19 cellular contexts compared by ENCODE assay signal in the genomic region with DNA sequence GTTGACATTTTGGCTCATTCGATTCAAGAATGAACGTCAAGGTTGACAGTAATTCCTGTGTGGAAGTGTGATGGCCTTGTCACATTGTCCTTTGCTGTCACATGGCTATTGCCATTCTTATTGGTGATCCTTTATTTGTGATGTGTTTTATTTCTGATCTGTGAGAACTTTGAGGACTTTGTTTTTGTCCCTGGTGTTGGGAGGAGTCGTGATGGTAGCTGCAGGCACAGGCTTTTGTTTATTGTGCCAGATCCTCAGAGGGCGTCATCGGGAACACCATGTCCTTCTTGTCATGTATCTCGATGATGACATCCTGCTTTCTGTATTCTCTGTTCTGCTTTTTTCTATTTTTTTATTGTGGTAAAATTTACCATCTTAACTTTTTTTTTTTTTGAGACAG. TPM values are rescaled to one million over a fixed set of nuclear protein-coding genes. Genes with fewer than 3 reads are reported as not detected.
DNase-seq lines count a peak whose midpoint lies in the region; ATAC-seq and TF ChIP-seq lines count a peak whose summit lies in the region.
"Had no signal": no experiment of that assay in that cellular context is flagged by ENCODE, and none has a peak within 500 bp of the region (broad histone marks: within the 10 kb centered on the region; RNA-seq: fewer than 3 reads in every experiment).

No MANE protein-coding gene starts in this region.

- H3K9me3 ChIP-seq in esophagus squamous epithelium (no peaks in the 10 kb centered on the region), suprapubic skin (no peaks in the 10 kb centered on the region), smooth muscle cell (replicated peaks; ENCODE audit: low read depth) (no peaks in the 10 kb centered on the region)
- H3K9me3 ChIP-seq: body of pancreas, neutrophil, uterus had no signal

- no peak overlapping the region for H2AFZ ChIP-seq in smooth muscle cell (ENCODE audit: low read depth)

- ATAC-seq in memory B cell (ENCODE audit: low read depth) (peak; percentile 32), HG03342 (IDR thresholded peaks at IDR 0.05; ENCODE audit: unreplicated experiment) (no peak)
- ATAC-seq: body of pancreas had no signal

- no peaks in the 10 kb centered on the region for H3K79me2 ChIP-seq in smooth muscle cell (ENCODE audit: low read depth)

- no peaks in the 10 kb centered on the region for H3K9me3 Mint-ChIP-seq in memory B cell
- H3K9me3 Mint-ChIP-seq in HFFc6: no peaks in the 10 kb centered on the region
- H3K9me3 Mint-ChIP-seq: T-helper 2 cell treated with Interferon-gamma antibody and Interleukin-4, amounts not matched to agents 5 μg/mL and 100 μg/mL, for 36 hours had no signal

- no peak for TF ChIP-seq EP300 in suprapubic skin (IDR thresholded peaks at IDR 0.05)

- H3K4me1 ChIP-seq in esophagus squamous epithelium: peaks cover 0 to 5% (median 4%) of the 10 kb centered on the region in 3 donors
- peaks cover 40% of the 10 kb centered on the region for H3K4me1 ChIP-seq in suprapubic skin
- H3K4me1 ChIP-seq in smooth muscle cell (ENCODE audit: low read depth): peaks cover 2% of the 10 kb centered on the region
- H3K4me1 ChIP-seq: uterus had no signal

- H3K36me3 ChIP-seq in esophagus squamous epithelium (peaks cover 23 to 91% (median 28%) of the 10 kb centered on the region in 3 donors), suprapubic skin (peaks cover 56% of the 10 kb centered on the region), smooth muscle cell (ENCODE audit: low read depth) (no peaks in the 10 kb centered on the region)
- H3K36me3 ChIP-seq: uterus had no signal

- no peak overlapping the region for H3K9ac ChIP-seq in smooth muscle cell (ENCODE audit: low read depth)

- intact Hi-C loops in esophagus squamous epithelium (cut with DNase I): no loop called here

- no peaks in the 10 kb centered on the region for H4K20me1 ChIP-seq in smooth muscle cell (ENCODE audit: low read depth)

- no peak for TF ChIP-seq POLR2A in esophagus squamous epithelium (IDR thresholded peaks at IDR 0.05)
- no peak for TF ChIP-seq POLR2A in suprapubic skin (IDR thresholded peaks at IDR 0.05)

- H3K4me2 ChIP-seq in smooth muscle cell: no peak overlapping the region

- H3K4me3 Mint-ChIP-seq in memory B cell: no peak overlapping the region
- H3K4me3 Mint-ChIP-seq in HFFc6: no peak overlapping the region
- H3K4me3 Mint-ChIP-seq: T-helper 2 cell treated with Interferon-gamma antibody and Interleukin-4, amounts not matched to agents 5 μg/mL and 100 μg/mL, for 36 hours had no signal

- no peaks in the 10 kb centered on the region for H3F3A ChIP-seq in smooth muscle cell (ENCODE audit: low read depth)

- WGBS in esophagus squamous epithelium, 2 donors: 67 to 73% methylated on average over 6 of the region's 6 CpGs
- WGBS in suprapubic skin: 63% methylated on average over 6 of the region's 6 CpGs
- WGBS in smooth muscle cell (ENCODE audit: low lambda C conversion rate): 94% methylated on average over 6 of the region's 6 CpGs

- H3K4me1 Mint-ChIP-seq in memory B cell (peaks cover 11% of the 10 kb centered on the region), HFFc6 (ENCODE audit: low read depth) (peaks cover 4% of the 10 kb centered on the region)

- TF ChIP-seq CTCF in esophagus squamous epithelium (IDR thresholded peaks at IDR 0.05) (no peak), suprapubic skin (IDR thresholded peaks at IDR 0.05) (no peak), smooth muscle cell (IDR thresholded peaks at IDR 0.05; ENCODE audit: borderline replicate concordance, insufficient read depth, poor library complexity, severe bottlenecking) (no peak), HFFc6 (IDR thresholded peaks at IDR 0.05) (no peak)

- peak overlapping the region in 3 of 4 donors; percentile 58 to 68 (median 61) for H3K27ac ChIP-seq in esophagus squamous epithelium
- H3K27ac ChIP-seq in suprapubic skin: peak overlapping the region; percentile 93
- H3K27ac ChIP-seq in smooth muscle cell (ENCODE audit: low read depth): no peak overlapping the region
- H3K27ac ChIP-seq: neutrophil, uterus had no signal

- no peak overlapping the region for H3K4me3 ChIP-seq in esophagus squamous epithelium
- H3K4me3 ChIP-seq in suprapubic skin: no peak overlapping the region
- H3K4me3 ChIP-seq in smooth muscle cell: no peak overlapping the region
- H3K4me3 ChIP-seq: body of pancreas, uterus had no signal

- DNase-seq in MV-4-11 (lab: John Stamatoyannopoulos, UW) (peak; percentile 85), esophagus squamous epithelium (lab: John Stamatoyannopoulos, UW) (no peak), memory B cell (ENCODE audit: low spot score in 2 of 2) (no peak), suprapubic skin (ENCODE audit: low spot score in 2 of 2) (no peak), smooth muscle cell (lab: John Stamatoyannopoulos, UW; ENCODE audit: unreplicated experiment) (no peak), HFFc6 (no peak), UCSD-AML1 (lab: John Stamatoyannopoulos, UW; ENCODE audit: unreplicated experiment) (no peak)
- DNase-seq: activated CD4-positive, alpha-beta T cell treated with anti-CD3 and anti-CD28 coated beads, Interleukin-2, amount 50 U/mL, for 4 hours; activated effector memory CD4-positive, alpha-beta T cell treated with Interleukin-2 at 50 U/mL for 16 hours; kidney glomerular epithelial cell; NCI-H1694; NCI-H524; RPMI8226; uterus had no signal

- H3K36me3 Mint-ChIP-seq in memory B cell (peaks cover 33% of the 10 kb centered on the region), HFFc6 (ENCODE audit: low read depth) (no peaks in the 10 kb centered on the region)

- no peaks in the 10 kb centered on the region for H3K27me3 Mint-ChIP-seq in memory B cell
- H3K27me3 Mint-ChIP-seq in HFFc6 (ENCODE audit: insufficient read depth): peaks cover 3% of the 10 kb centered on the region

- peak overlapping the region; percentile 66 for H3K27ac Mint-ChIP-seq in memory B cell
- no peak overlapping the region for H3K27ac Mint-ChIP-seq in HFFc6
- H3K27ac Mint-ChIP-seq: T-helper 2 cell treated with Interferon-gamma antibody and Interleukin-4, amounts not matched to agents 5 μg/mL and 100 μg/mL, for 36 hours had no signal

- H3K27me3 ChIP-seq in esophagus squamous epithelium: no peaks in the 10 kb centered on the region
- H3K27me3 ChIP-seq in suprapubic skin: no peaks in the 10 kb centered on the region
- no peaks in the 10 kb centered on the region for H3K27me3 ChIP-seq in smooth muscle cell (ENCODE audit: low read depth)
- H3K27me3 ChIP-seq: body of pancreas, neutrophil, uterus had no signal

RNA-seq across cellular contexts. Expression of gene PICK1, which starts 5.6 kb away (rescaled TPM):
- total RNA-seq in esophagus squamous epithelium (10 to 100 TPM; 26.3 to 53.1 (median 31.2) TPM), suprapubic skin (10 to 100 TPM; 36.7 to 72.0 (median 61.5) TPM), smooth muscle cell (8.8 and 23.4 TPM in 2 replicates)
- polyA plus RNA-seq in smooth muscle cell: 17.5 and 30.1 TPM in 2 replicates
- 1 to 10 TPM; 7.0 to 10.0 (median 7.7) TPM for total RNA-seq in HFFc6 (2021; fragmentation: NEBNext Ultra II Directional; extraction: Animal tissue kit (Norgen Biotek cat#: 25700))

RNA-seq across cellular contexts. Expression of gene SLC16A8, which starts 21.2 kb away (rescaled TPM):
- not detected for total RNA-seq in esophagus squamous epithelium
- total RNA-seq in suprapubic skin: not detected
- total RNA-seq in smooth muscle cell: 0.09 TPM in 1 of 2 replicates, not detected in the other
- polyA plus RNA-seq in smooth muscle cell: 0.93 and 1.4 TPM in 2 replicates
- total RNA-seq in HFFc6 (2021; fragmentation: NEBNext Ultra II Directional; extraction: Animal tissue kit (Norgen Biotek cat#: 25700)): not detected
- total RNA-seq: body of pancreas, Daoy had no signal

RNA-seq across cellular contexts. Expression of gene BAIAP2L2, which starts 47.7 kb away (rescaled TPM):
- total RNA-seq in esophagus squamous epithelium: 1 to 10 TPM in 3 of 4 donors, under 1 TPM in 1; 0.26 to 4.8 (median 2.8) TPM
- 1 to 10 TPM in 3 of 4 donors, under 1 TPM in 1; 0.49 to 1.7 (median 1.6) TPM for total RNA-seq in suprapubic skin
- 0.13 and 0.31 TPM in 2 replicates for total RNA-seq in smooth muscle cell
- polyA plus RNA-seq in smooth muscle cell: 0.67 and 1.3 TPM in 2 replicates
- total RNA-seq in HFFc6 (2021; fragmentation: NEBNext Ultra II Directional; extraction: Animal tissue kit (Norgen Biotek cat#: 25700)): under 1 TPM in 1 of 6 experiments, not detected in 5; 0.08 TPM
